In the genomic region with DNA sequence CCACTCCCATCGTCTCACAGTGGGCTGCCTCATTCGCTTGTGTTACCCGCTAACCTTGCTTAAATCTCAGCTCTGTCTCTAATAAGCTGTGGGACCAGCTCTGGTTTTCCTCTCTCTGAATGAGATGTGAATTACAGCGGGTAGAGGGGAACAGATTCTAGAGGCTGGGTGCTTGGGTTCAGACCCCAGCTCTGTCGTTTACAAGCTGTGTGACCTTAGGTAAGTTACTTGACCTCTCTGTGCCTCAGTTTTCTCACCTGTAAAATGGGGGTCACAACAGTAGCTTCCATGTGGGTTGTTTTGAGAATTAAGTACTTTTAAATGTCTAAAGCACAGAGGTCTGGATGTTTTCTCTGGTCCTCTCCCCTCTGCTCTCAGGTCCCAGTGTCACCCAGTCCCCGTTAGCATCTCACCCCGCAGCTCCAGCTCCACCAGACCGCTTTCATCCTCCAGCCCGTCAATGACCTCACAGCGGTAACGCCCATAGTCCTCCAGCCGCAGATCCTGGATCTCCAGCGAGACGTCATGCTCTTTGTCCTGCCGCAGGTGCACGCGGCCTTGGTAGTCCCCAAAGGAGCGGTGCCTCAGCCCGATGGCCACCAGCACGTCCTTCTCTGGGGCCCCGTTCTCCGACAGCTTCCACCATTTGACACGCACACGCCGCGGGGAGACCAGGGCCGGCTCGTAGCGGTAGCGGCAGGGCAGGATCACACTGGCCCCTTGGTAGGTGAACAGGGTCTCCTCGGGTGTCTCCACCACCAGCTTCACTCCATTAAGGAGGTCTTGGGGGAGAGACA, we compare ENCODE assay signal across 1 cellular context.
A peak's percentile ranks its signal among the peaks of the same experiment; 100 is the strongest.
TF ChIP-seq lines count a peak whose summit lies in the region.

No MANE protein-coding gene starts in this region.

TF ChIP-seq in K562, 482 proteins besides CTCF, POLR2A, EP300 and RAD21 (continued from another document and continues in another):
- TF ChIP-seq, protein P1, sequence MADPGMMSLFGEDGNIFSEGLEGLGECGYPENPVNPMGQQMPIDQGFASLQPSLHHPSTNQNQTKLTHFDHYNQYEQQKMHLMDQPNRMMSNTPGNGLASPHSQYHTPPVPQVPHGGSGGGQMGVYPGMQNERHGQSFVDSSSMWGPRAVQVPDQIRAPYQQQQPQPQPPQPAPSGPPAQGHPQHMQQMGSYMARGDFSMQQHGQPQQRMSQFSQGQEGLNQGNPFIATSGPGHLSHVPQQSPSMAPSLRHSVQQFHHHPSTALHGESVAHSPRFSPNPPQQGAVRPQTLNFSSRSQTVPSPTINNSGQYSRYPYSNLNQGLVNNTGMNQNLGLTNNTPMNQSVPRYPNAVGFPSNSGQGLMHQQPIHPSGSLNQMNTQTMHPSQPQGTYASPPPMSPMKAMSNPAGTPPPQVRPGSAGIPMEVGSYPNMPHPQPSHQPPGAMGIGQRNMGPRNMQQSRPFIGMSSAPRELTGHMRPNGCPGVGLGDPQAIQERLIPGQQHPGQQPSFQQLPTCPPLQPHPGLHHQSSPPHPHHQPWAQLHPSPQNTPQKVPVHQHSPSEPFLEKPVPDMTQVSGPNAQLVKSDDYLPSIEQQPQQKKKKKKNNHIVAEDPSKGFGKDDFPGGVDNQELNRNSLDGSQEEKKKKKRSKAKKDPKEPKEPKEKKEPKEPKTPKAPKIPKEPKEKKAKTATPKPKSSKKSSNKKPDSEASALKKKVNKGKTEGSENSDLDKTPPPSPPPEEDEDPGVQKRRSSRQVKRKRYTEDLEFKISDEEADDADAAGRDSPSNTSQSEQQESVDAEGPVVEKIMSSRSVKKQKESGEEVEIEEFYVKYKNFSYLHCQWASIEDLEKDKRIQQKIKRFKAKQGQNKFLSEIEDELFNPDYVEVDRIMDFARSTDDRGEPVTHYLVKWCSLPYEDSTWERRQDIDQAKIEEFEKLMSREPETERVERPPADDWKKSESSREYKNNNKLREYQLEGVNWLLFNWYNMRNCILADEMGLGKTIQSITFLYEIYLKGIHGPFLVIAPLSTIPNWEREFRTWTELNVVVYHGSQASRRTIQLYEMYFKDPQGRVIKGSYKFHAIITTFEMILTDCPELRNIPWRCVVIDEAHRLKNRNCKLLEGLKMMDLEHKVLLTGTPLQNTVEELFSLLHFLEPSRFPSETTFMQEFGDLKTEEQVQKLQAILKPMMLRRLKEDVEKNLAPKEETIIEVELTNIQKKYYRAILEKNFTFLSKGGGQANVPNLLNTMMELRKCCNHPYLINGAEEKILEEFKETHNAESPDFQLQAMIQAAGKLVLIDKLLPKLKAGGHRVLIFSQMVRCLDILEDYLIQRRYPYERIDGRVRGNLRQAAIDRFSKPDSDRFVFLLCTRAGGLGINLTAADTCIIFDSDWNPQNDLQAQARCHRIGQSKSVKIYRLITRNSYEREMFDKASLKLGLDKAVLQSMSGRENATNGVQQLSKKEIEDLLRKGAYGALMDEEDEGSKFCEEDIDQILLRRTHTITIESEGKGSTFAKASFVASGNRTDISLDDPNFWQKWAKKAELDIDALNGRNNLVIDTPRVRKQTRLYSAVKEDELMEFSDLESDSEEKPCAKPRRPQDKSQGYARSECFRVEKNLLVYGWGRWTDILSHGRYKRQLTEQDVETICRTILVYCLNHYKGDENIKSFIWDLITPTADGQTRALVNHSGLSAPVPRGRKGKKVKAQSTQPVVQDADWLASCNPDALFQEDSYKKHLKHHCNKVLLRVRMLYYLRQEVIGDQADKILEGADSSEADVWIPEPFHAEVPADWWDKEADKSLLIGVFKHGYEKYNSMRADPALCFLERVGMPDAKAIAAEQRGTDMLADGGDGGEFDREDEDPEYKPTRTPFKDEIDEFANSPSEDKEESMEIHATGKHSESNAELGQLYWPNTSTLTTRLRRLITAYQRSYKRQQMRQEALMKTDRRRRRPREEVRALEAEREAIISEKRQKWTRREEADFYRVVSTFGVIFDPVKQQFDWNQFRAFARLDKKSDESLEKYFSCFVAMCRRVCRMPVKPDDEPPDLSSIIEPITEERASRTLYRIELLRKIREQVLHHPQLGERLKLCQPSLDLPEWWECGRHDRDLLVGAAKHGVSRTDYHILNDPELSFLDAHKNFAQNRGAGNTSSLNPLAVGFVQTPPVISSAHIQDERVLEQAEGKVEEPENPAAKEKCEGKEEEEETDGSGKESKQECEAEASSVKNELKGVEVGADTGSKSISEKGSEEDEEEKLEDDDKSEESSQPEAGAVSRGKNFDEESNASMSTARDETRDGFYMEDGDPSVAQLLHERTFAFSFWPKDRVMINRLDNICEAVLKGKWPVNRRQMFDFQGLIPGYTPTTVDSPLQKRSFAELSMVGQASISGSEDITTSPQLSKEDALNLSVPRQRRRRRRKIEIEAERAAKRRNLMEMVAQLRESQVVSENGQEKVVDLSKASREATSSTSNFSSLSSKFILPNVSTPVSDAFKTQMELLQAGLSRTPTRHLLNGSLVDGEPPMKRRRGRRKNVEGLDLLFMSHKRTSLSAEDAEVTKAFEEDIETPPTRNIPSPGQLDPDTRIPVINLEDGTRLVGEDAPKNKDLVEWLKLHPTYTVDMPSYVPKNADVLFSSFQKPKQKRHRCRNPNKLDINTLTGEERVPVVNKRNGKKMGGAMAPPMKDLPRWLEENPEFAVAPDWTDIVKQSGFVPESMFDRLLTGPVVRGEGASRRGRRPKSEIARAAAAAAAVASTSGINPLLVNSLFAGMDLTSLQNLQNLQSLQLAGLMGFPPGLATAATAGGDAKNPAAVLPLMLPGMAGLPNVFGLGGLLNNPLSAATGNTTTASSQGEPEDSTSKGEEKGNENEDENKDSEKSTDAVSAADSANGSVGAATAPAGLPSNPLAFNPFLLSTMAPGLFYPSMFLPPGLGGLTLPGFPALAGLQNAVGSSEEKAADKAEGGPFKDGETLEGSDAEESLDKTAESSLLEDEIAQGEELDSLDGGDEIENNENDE (IDR thresholded peaks at IDR 0.05; ENCODE audit: low read depth, low read length), result no peak
- TF ChIP-seq HDAC2 (IDR thresholded peaks at IDR 0.05) (peak; percentile 75; the same call in 1 of the 2 replicates), OTX1 (CRISPR knock-in tag; IDR thresholded peaks at IDR 0.05) (no peak), SMARCA5 (IDR thresholded peaks at IDR 0.05) (peak; percentile 58; the same call in 1 of the 2 replicates), ZNF717 (CRISPR knock-in tag; IDR thresholded peaks at IDR 0.05) (no peak), BCOR (IDR thresholded peaks at IDR 0.05) (peak; percentile 86), RCOR1 (IDR thresholded peaks at IDR 0.05; ENCODE audit: borderline replicate concordance in 1 of 2, low read depth in 2 of 2, low read length in 2 of 2) (peak in 1 of 2 experiments; percentile 68; a peak in 1 of 4 replicates), ARID1B (IDR thresholded peaks at IDR 0.05) (no peak), MBD2 (IDR thresholded peaks at IDR 0.05; ENCODE audit: borderline replicate concordance, low read depth) (no peak), NKRF (IDR thresholded peaks at IDR 0.05; ENCODE audit: borderline replicate concordance) (no peak), TOE1 (IDR thresholded peaks at IDR 0.05; ENCODE audit: borderline replicate concordance) (no peak), TOE1 (CRISPR knock-in tag; IDR thresholded peaks at IDR 0.05; ENCODE audit: borderline replicate concordance, low read depth) (no peak), SLC30A9 (CRISPR knock-in tag; IDR thresholded peaks at IDR 0.05) (no peak), PPARD (CRISPR knock-in tag; IDR thresholded peaks at IDR 0.05) (no peak), RFX7 (CRISPR knock-in tag; IDR thresholded peaks at IDR 0.05) (no peak), NCOA4 (IDR thresholded peaks at IDR 0.05; ENCODE audit: partially characterized antibody) (no peak), RAD51 (IDR thresholded peaks at IDR 0.05; ENCODE audit: borderline replicate concordance, low read depth) (no peak), POLR2B (IDR thresholded peaks at IDR 0.05; ENCODE audit: low read depth, partially characterized antibody) (no peak), NCOA6 (IDR thresholded peaks at IDR 0.05) (no peak), RBM25 (IDR thresholded peaks at IDR 0.05; ENCODE audit: low read depth, low read length, severe bottlenecking) (peak; percentile 93), MTF1 (CRISPR knock-in tag; IDR thresholded peaks at IDR 0.05; ENCODE audit: borderline replicate concordance) (no peak), ZNF507 (tag; conservative IDR thresholded peaks at IDR 0.05) (no peak), ARID2 (IDR thresholded peaks at IDR 0.05) (no peak), TAL1 (IDR thresholded peaks at IDR 0.05) (no peak), RBFOX2 (IDR thresholded peaks at IDR 0.05; ENCODE audit: low read depth, low read length) (no peak), SMAD3 (CRISPR knock-in tag; conservative IDR thresholded peaks at IDR 0.05) (no peak), BRCA1 (IDR thresholded peaks at IDR 0.05) (no peak), BRCA1 (CRISPR knock-in tag; IDR thresholded peaks at IDR 0.05) (no peak), RB1 (IDR thresholded peaks at IDR 0.05; ENCODE audit: low read depth) (no peak), HINFP (tag; conservative IDR thresholded peaks at IDR 0.05; ENCODE audit: low read depth) (no peak), ZSCAN32 (CRISPR knock-in tag; IDR thresholded peaks at IDR 0.05) (no peak), ZNF75A (CRISPR knock-in tag; IDR thresholded peaks at IDR 0.05) (no peak), ESRRA (IDR thresholded peaks at IDR 0.05; ENCODE audit: borderline replicate concordance, low read depth) (peak; percentile 42; the same call in 1 of the 2 replicates), PTBP1 (IDR thresholded peaks at IDR 0.05; ENCODE audit: low read depth, low read length) (0 out of 2 replicates have a peak, but pooled peaks have one; percentile 65), SMAD4 (CRISPR knock-in tag; conservative IDR thresholded peaks at IDR 0.05) (no peak), ZFP36 (IDR thresholded peaks at IDR 0.05; ENCODE audit: low read depth, low read length, partially characterized antibody) (peak; percentile 79), CBX1 (IDR thresholded peaks at IDR 0.05; ENCODE audit: low read depth) (no peak), CBFB (CRISPR knock-in tag; IDR thresholded peaks at IDR 0.05) (no peak), RFX1 (IDR thresholded peaks at IDR 0.05) (no peak), FOSL1 (tag; conservative IDR thresholded peaks at IDR 0.05) (no peak), BRD4 (IDR thresholded peaks at IDR 0.05) (no peak), SPI1 (IDR thresholded peaks at IDR 0.05; ENCODE audit: borderline replicate concordance, low read depth, low read length) (no peak)
- TF ChIP-seq, protein P2, sequence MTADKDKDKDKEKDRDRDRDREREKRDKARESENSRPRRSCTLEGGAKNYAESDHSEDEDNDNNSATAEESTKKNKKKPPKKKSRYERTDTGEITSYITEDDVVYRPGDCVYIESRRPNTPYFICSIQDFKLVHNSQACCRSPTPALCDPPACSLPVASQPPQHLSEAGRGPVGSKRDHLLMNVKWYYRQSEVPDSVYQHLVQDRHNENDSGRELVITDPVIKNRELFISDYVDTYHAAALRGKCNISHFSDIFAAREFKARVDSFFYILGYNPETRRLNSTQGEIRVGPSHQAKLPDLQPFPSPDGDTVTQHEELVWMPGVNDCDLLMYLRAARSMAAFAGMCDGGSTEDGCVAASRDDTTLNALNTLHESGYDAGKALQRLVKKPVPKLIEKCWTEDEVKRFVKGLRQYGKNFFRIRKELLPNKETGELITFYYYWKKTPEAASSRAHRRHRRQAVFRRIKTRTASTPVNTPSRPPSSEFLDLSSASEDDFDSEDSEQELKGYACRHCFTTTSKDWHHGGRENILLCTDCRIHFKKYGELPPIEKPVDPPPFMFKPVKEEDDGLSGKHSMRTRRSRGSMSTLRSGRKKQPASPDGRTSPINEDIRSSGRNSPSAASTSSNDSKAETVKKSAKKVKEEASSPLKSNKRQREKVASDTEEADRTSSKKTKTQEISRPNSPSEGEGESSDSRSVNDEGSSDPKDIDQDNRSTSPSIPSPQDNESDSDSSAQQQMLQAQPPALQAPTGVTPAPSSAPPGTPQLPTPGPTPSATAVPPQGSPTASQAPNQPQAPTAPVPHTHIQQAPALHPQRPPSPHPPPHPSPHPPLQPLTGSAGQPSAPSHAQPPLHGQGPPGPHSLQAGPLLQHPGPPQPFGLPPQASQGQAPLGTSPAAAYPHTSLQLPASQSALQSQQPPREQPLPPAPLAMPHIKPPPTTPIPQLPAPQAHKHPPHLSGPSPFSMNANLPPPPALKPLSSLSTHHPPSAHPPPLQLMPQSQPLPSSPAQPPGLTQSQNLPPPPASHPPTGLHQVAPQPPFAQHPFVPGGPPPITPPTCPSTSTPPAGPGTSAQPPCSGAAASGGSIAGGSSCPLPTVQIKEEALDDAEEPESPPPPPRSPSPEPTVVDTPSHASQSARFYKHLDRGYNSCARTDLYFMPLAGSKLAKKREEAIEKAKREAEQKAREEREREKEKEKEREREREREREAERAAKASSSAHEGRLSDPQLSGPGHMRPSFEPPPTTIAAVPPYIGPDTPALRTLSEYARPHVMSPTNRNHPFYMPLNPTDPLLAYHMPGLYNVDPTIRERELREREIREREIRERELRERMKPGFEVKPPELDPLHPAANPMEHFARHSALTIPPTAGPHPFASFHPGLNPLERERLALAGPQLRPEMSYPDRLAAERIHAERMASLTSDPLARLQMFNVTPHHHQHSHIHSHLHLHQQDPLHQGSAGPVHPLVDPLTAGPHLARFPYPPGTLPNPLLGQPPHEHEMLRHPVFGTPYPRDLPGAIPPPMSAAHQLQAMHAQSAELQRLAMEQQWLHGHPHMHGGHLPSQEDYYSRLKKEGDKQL (CRISPR knock-in tag; IDR thresholded peaks at IDR 0.05; ENCODE audit: borderline replicate concordance), result no peak
- TF ChIP-seq, protein P3, sequence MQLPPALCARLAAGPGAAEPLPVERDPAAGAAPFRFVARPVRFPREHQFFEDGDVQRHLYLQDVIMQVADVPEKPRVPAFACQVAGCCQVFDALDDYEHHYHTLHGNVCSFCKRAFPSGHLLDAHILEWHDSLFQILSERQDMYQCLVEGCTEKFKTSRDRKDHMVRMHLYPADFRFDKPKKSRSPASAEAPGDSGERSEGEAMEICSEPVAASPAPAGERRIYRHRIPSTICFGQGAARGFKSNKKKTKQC (CRISPR knock-in tag; IDR thresholded peaks at IDR 0.05), result no peak
